15 cellular contexts compared by ENCODE assay signal in the genomic region with DNA sequence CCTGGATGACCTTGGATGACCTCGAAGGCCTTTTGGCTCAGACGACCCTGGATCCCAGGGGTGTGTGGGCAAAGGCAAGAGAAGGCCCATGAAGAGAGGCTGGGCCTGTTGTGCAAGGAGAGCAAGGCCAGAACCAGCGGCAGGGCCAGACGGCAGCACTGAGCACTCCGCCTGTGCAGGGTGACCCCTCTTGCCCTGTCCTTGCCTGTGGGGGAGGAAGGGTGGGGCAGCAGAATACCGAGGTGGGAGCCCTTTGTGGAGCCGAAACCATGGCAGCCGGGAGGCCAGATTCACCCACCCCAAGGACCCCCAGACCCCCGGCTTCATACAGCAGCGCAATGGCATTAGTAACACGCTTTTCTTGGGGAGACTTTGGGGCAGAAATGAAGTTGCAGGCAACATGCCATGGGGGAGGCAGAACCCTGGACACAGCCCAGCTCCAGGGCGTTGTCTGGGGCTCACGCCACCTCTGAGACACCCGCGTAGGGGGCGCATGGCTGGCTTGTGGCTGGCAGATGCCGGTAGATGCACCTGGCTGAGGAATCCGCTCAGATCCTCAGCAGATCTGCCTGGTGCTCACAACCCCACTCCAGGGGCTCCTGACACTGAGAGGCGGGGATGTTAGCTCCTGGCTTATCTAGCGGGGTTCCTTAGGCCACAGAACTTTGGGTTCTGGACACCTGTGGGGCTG.
"Had no signal": no experiment of that assay in that cellular context is flagged by ENCODE, and none has a peak within 500 bp of the region (broad histone marks: within the 10 kb centered on the region; RNA-seq: fewer than 3 reads in every experiment).

No MANE protein-coding gene starts in this region.

- DNase-seq: activated CD4-positive, alpha-beta memory T cell treated with anti-CD3 and anti-CD28 coated beads, Interleukin-2, amount 10 ng/mL, durations not matched to agents 7 days and 5 days; activated CD4-positive, alpha-beta T cell treated with anti-CD3 and anti-CD28 coated beads for 1 hour; activated CD8-positive, alpha-beta memory T cell treated with anti-CD3 and anti-CD28 coated beads, Interleukin-2, amount 50 U/mL, for 4 hours; activated naive CD8-positive, alpha-beta T cell treated with anti-CD3 and anti-CD28 coated beads, Interleukin-2, amount 10 ng/mL, durations not matched to agents 7 days and 5 days; activated T-cell treated with anti-CD3 and anti-CD28 coated beads, Interleukin-2, amount 50 U/mL, for 72 hours; anterior cingulate cortex; foreskin keratinocyte; naive thymus-derived CD4-positive, alpha-beta T cell; T-helper 9 cell; uterus had no signal

- H3K27ac Mint-ChIP-seq: activated CD4-positive, alpha-beta memory T cell treated with anti-CD3 and anti-CD28 coated beads, Interleukin-2, amount 10 ng/mL, durations not matched to agents 7 days and 5 days; activated naive CD8-positive, alpha-beta T cell treated with anti-CD3 and anti-CD28 coated beads, Interleukin-2, amount 10 ng/mL, durations not matched to agents 7 days and 5 days; activated T-cell treated with anti-CD3 and anti-CD28 coated beads, Interleukin-2, amount 50 U/mL, for 72 hours had no signal

- H3K4me3 ChIP-seq: skin epidermis, uterus had no signal

- H3K4me3 Mint-ChIP-seq: activated CD4-positive, alpha-beta memory T cell treated with anti-CD3 and anti-CD28 coated beads, Interleukin-2, amount 10 ng/mL, durations not matched to agents 7 days and 5 days; activated naive CD8-positive, alpha-beta T cell treated with anti-CD3 and anti-CD28 coated beads, Interleukin-2, amount 10 ng/mL, durations not matched to agents 7 days and 5 days; activated T-cell treated with anti-CD3 and anti-CD28 coated beads, Interleukin-2, amount 50 U/mL, for 72 hours; naive thymus-derived CD4-positive, alpha-beta T cell had no signal

- H3K36me3 ChIP-seq: heart right ventricle, uterus had no signal

- H3K9me3 Mint-ChIP-seq: activated CD4-positive, alpha-beta memory T cell treated with anti-CD3 and anti-CD28 coated beads, Interleukin-2, amount 10 ng/mL, durations not matched to agents 7 days and 5 days; activated naive CD8-positive, alpha-beta T cell treated with anti-CD3 and anti-CD28 coated beads, Interleukin-2, amount 10 ng/mL, durations not matched to agents 7 days and 5 days; activated T-cell treated with anti-CD3 and anti-CD28 coated beads, Interleukin-2, amount 50 U/mL, for 72 hours had no signal

- H3K36me3 Mint-ChIP-seq: activated naive CD8-positive, alpha-beta T cell treated with anti-CD3 and anti-CD28 coated beads, Interleukin-2, amount 10 ng/mL, durations not matched to agents 7 days and 5 days; naive thymus-derived CD4-positive, alpha-beta T cell had no signal

- H3K9me3 ChIP-seq: heart right ventricle, uterus had no signal

- H3K27ac ChIP-seq: foreskin keratinocyte, skin epidermis had no signal

- FAIRE-seq: bronchial epithelial cell, colon, endothelial cell of umbilical vein had no signal

- H3K4me1 ChIP-seq: foreskin keratinocyte, heart right ventricle, uterus had no signal

- ATAC-seq: activated T-cell treated with anti-CD3 and anti-CD28 coated beads, Interleukin-2, amount 50 U/mL, for 72 hours; foreskin keratinocyte; naive thymus-derived CD4-positive, alpha-beta T cell had no signal

- H3K4me1 Mint-ChIP-seq: activated naive CD8-positive, alpha-beta T cell treated with anti-CD3 and anti-CD28 coated beads, Interleukin-2, amount 10 ng/mL, durations not matched to agents 7 days and 5 days had no signal

- H3K27me3 Mint-ChIP-seq: activated CD4-positive, alpha-beta memory T cell treated with anti-CD3 and anti-CD28 coated beads, Interleukin-2, amount 10 ng/mL, durations not matched to agents 7 days and 5 days had no signal
